In genomic region chr9:79799691-79800345, GRCh38 we compare ENCODE assay signal across 15 cellular contexts.
A peak's percentile ranks its signal among the peaks of the same experiment; 100 is the strongest.
DNase-seq lines count a peak whose midpoint lies in the region; ATAC-seq and TF ChIP-seq lines count a peak whose summit lies in the region.
"Had no signal": no experiment of that assay in that cellular context is flagged by ENCODE, and none has a peak within 500 bp of the region (broad histone marks: within the 10 kb centered on the region; RNA-seq: fewer than 3 reads in every experiment).

No MANE protein-coding gene starts in this region.

- H3K4me3 ChIP-seq in adipocyte (ENCODE audit: low read length) (no peak overlapping the region), upper lobe of left lung (no peak overlapping the region)
- H3K4me3 ChIP-seq: coronary artery, neural progenitor cell had no signal

- peaks cover 7% of the 10 kb centered on the region for H3K4me1 ChIP-seq in adipocyte (ENCODE audit: control insufficient read depth, insufficient read depth, low read length)
- H3K4me1 ChIP-seq in upper lobe of left lung, result peaks cover 0 to 13% (median 8%) of the 10 kb centered on the region in 4 donors
- H3K4me1 ChIP-seq: Caco-2, neural progenitor cell had no signal

- H3K27ac ChIP-seq in upper lobe of left lung, result no peak overlapping the region
- H3K27ac ChIP-seq: neural progenitor cell had no signal

- no peak for TF ChIP-seq POLR2A in upper lobe of left lung (IDR thresholded peaks at IDR 0.05)

- H3K27ac Mint-ChIP-seq in activated naive CD4-positive, alpha-beta T cell treated with anti-CD3 and anti-CD28 coated beads, Interleukin-2, amount 50 U/mL, for 72 hours, result no peak overlapping the region
- H3K27ac Mint-ChIP-seq: neural progenitor cell, type B pancreatic cell had no signal

- H3K9ac ChIP-seq in adipocyte (ENCODE audit: low read length), result no peak overlapping the region
- H3K9ac ChIP-seq: neural progenitor cell had no signal

- peak; percentile 56 to 86 for ATAC-seq in upper lobe of left lung (ENCODE audit: low FRiP score in 2 of 2)
- no peak for ATAC-seq in activated naive CD4-positive, alpha-beta T cell treated with anti-CD3 and anti-CD28 coated beads, Interleukin-2, amount 50 U/mL, for 72 hours
- ATAC-seq in HG03571 (IDR thresholded peaks at IDR 0.05; ENCODE audit: unreplicated experiment), result no peak
- ATAC-seq: left colon had no signal

- H3K36me3 ChIP-seq in adipocyte (ENCODE audit: control insufficient read depth, insufficient read depth, low read length, severe bottlenecking), result no peaks in the 10 kb centered on the region
- H3K36me3 ChIP-seq in upper lobe of left lung, result no peaks in the 10 kb centered on the region
- H3K36me3 ChIP-seq: neural progenitor cell had no signal

- intact Hi-C loops in cardiac septum (cut with DNase I), result loop anchor here (10.0 kb wide), 1 partner anchor 225 kb away; the partner anchor contains the start of gene TLE4

- H3K9me3 Mint-ChIP-seq in activated naive CD4-positive, alpha-beta T cell treated with anti-CD3 and anti-CD28 coated beads, Interleukin-2, amount 50 U/mL, for 72 hours, result no peaks in the 10 kb centered on the region
- H3K9me3 Mint-ChIP-seq: type B pancreatic cell had no signal

- 52 to 61% methylated on average over 6 of the region's 6 CpGs for whole genome bisulfite sequencing in upper lobe of left lung, 2 donors

- H3K9me3 ChIP-seq in adipocyte (ENCODE audit: control insufficient read depth, low read length), result no peaks in the 10 kb centered on the region
- no peaks in the 10 kb centered on the region for H3K9me3 ChIP-seq in upper lobe of left lung
- H3K9me3 ChIP-seq: Caco-2 had no signal

- TF ChIP-seq EP300 in upper lobe of left lung (IDR thresholded peaks at IDR 0.05), result no peak

- H3K27me3 ChIP-seq in adipocyte (replicated peaks; ENCODE audit: control insufficient read depth, insufficient read depth, low read length), result peaks cover 4% of the 10 kb centered on the region
- no peaks in the 10 kb centered on the region for H3K27me3 ChIP-seq in upper lobe of left lung
- H3K27me3 ChIP-seq: neural progenitor cell had no signal

- DNase-seq in NCI-H748 (lab: John Stamatoyannopoulos, UW; ENCODE audit: unreplicated experiment) (peak; percentile 29), NCI-H748 treated with DMSO at 0.1 percent for 48 hours (lab: John Stamatoyannopoulos, UW) (no peak), adipocyte (ENCODE audit: low read depth) (peak; percentile 53), cardiac septum (ENCODE audit: low spot score) (peak; percentile 76), upper lobe of left lung (peak in 1 of 2 donors; percentile 58), NOMO-1 treated with dmso at 0.1 percent for 144 hours (lab: John Stamatoyannopoulos, UW; ENCODE audit: unreplicated experiment) (no peak)
- no peak for DNase-seq in activated naive CD4-positive, alpha-beta T cell treated with anti-CD3 and anti-CD28 coated beads, Interleukin-2, amount 50 U/mL, for 72 hours (ENCODE audit: low spot score in 2 of 2)
- DNase-seq: activated CD4-positive, alpha-beta T cell treated with anti-CD3 and anti-CD28 coated beads, Interleukin-2, amount 50 U/mL, for 1 hour; activated effector memory CD4-positive, alpha-beta T cell treated with anti-CD3 and anti-CD28 coated beads, Interleukin-2, amount 50 U/mL, for 16 hours; Caco-2; left colon had no signal

- TF ChIP-seq CTCF in upper lobe of left lung (IDR thresholded peaks at IDR 0.05), result no peak

- no peaks in the 10 kb centered on the region for H3K36me3 Mint-ChIP-seq in activated naive CD4-positive, alpha-beta T cell treated with anti-CD3 and anti-CD28 coated beads, Interleukin-2, amount 50 U/mL, for 72 hours
- H3K36me3 Mint-ChIP-seq: neural progenitor cell, type B pancreatic cell had no signal

Comparison
In these comparisons a context has a peak if more than half of its experiments do, and no peak if none do; other contexts are left out.
1. DNase-seq: peak in NCI-H748 (single experiment), adipocyte (single experiment) and cardiac septum (single experiment); none in NCI-H748 treated with DMSO at 0.1 percent for 48 hours (single experiment), activated naive CD4-positive, alpha-beta T cell treated with anti-CD3 and anti-CD28 coated beads, Interleukin-2, amount 50 U/mL, for 72 hours (0 of 2) and NOMO-1 treated with dmso at 0.1 percent for 144 hours (single experiment).
2. ATAC-seq: peak in upper lobe of left lung (2 of 2); none in activated naive CD4-positive, alpha-beta T cell treated with anti-CD3 and anti-CD28 coated beads, Interleukin-2, amount 50 U/mL, for 72 hours (0 of 2) and HG03571 (single experiment).